Comparison of ENCODE assay signal across 18 cellular contexts in the genomic region with DNA sequence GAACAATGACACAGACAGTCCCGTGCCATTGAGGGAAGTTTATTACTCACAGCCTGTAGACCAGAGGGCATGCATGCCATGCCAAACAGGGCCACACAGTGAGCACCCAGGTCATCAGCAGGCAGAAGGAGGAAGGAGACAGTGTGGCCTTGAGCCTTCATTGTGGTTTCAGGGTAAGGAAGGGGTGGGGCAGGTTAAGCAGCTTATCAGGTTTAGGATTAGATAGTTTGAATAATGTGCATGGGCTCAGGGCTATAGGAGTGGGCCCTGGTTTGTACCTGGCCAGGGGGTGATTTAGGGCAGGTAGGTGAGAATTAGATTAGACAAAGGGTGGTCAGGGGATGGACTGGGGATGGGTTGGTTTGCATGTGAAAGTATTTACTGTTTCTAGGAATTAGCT.
"Had no signal": no experiment of that assay in that cellular context is flagged by ENCODE, and none has a peak within 500 bp of the region (broad histone marks: within the 10 kb centered on the region; RNA-seq: fewer than 3 reads in every experiment).

No MANE protein-coding gene starts in this region.

- ATAC-seq: activated CD4-positive, alpha-beta T cell treated with anti-CD3 and anti-CD28 coated beads for 36 hours; activated CD8-positive, alpha-beta T cell treated with anti-CD3 and anti-CD28 coated beads, Interleukin-2, amount 10 ng/mL, durations not matched to agents 7 days and 5 days; activated naive CD8-positive, alpha-beta T cell treated with anti-CD3 and anti-CD28 coated beads, Interleukin-2, amount 50 U/mL, for 24 hours; gastrocnemius medialis; heart left ventricle; left cardiac atrium; lower lobe of right lung; naive thymus-derived CD4-positive, alpha-beta T cell; T-cell had no signal

- H3K4me1 Mint-ChIP-seq: activated CD4-positive, alpha-beta T cell treated with anti-CD3 and anti-CD28 coated beads for 36 hours; activated naive CD8-positive, alpha-beta T cell treated with anti-CD3 and anti-CD28 coated beads, Interleukin-2, amount 50 U/mL, for 24 hours; T-cell had no signal

- H3K27ac Mint-ChIP-seq: activated CD4-positive, alpha-beta T cell treated with anti-CD3 and anti-CD28 coated beads for 36 hours; activated CD8-positive, alpha-beta T cell treated with anti-CD3 and anti-CD28 coated beads, Interleukin-2, amount 10 ng/mL, durations not matched to agents 7 days and 5 days; activated naive CD8-positive, alpha-beta T cell treated with anti-CD3 and anti-CD28 coated beads, Interleukin-2, amount 50 U/mL, for 24 hours; naive thymus-derived CD4-positive, alpha-beta T cell; T-cell had no signal

- H3K9me3 ChIP-seq: gastrocnemius medialis, heart left ventricle, lower lobe of right lung, pancreas, uterus had no signal

- H3K27me3 ChIP-seq: gastrocnemius medialis, heart left ventricle, pancreas, uterus had no signal

- DNase-seq: activated CD4-positive, alpha-beta T cell treated with anti-CD3 and anti-CD28 coated beads for 36 hours; activated CD8-positive, alpha-beta T cell treated with anti-CD3 and anti-CD28 coated beads, Interleukin-2, amount 10 ng/mL, durations not matched to agents 7 days and 5 days; activated naive CD4-positive, alpha-beta T cell treated with Interleukin-2 at 50 U/mL for 16 hours; activated naive CD8-positive, alpha-beta T cell treated with anti-CD3 and anti-CD28 coated beads, Interleukin-2, amount 50 U/mL, for 24 hours; aorta; cortex of kidney; effector CD8-positive, alpha-beta T cell; gastrocnemius medialis; left cardiac atrium; lower lobe of right lung; naive thymus-derived CD4-positive, alpha-beta T cell; stimulated activated CD4-positive, alpha-beta T cell treated with anti-CD3 and anti-CD28 coated beads, Interleukin-1b, Interleukin-23, amount 100 ng/mL, for 48 hours; T-cell; T-helper 9 cell; uterus had no signal

- H3K36me3 ChIP-seq: gastrocnemius medialis, heart left ventricle, lower lobe of right lung, pancreas, uterus had no signal

- H3K4me3 Mint-ChIP-seq: activated CD4-positive, alpha-beta T cell treated with anti-CD3 and anti-CD28 coated beads for 36 hours; activated CD8-positive, alpha-beta T cell treated with anti-CD3 and anti-CD28 coated beads, Interleukin-2, amount 10 ng/mL, durations not matched to agents 7 days and 5 days; activated naive CD8-positive, alpha-beta T cell treated with anti-CD3 and anti-CD28 coated beads, Interleukin-2, amount 50 U/mL, for 24 hours; naive thymus-derived CD4-positive, alpha-beta T cell; T-cell had no signal

- H3K4me1 ChIP-seq: uterus had no signal

- H3K4me3 ChIP-seq: gastrocnemius medialis, heart left ventricle, lower lobe of right lung, pancreas, uterus had no signal

- H3K9me3 Mint-ChIP-seq: activated naive CD8-positive, alpha-beta T cell treated with anti-CD3 and anti-CD28 coated beads, Interleukin-2, amount 50 U/mL, for 24 hours; naive thymus-derived CD4-positive, alpha-beta T cell; T-cell had no signal

- H3K27ac ChIP-seq: epithelial cell of prostate, gastrocnemius medialis, heart left ventricle, lower lobe of right lung, pancreas, uterus had no signal

- H3K36me3 Mint-ChIP-seq: naive thymus-derived CD4-positive, alpha-beta T cell; T-cell had no signal
